1 cellular context compared by ENCODE assay signal in the genomic region with DNA sequence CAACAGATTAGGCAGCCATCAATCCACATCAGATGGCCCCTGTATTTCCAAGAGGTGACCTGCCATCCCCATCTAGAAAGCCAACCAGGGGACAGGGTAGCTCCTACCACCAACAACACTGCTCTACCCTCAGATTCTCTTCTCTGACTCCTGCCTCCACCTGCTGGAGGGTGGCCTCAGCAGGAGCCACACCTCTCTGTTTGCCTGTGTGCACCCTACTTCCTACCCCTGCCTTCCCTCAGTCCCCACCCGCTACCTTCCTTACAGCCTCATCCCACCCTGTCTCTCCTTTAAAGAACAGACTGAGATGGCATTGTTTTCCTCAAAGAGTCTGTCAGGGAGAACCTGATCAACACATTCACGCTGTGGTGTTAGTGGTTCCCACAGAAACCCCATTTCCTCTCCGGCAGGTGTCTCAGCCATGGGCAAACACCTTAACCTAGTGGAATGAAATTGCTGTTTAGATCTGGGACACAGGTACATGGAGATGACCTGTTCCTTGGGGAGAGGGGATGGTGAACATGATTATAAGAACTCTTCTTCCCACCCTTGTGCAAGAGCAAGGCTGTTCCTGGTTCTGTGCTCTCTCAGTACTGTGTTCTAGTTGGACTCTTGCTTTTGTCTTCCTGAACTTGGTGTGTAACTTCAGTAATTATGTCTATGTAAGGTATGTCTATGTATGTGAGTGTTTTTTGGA.
TF ChIP-seq lines count a peak whose summit lies in the region.

No MANE protein-coding gene starts in this region.

TF ChIP-seq in H1, 55 proteins besides CTCF, POLR2A, EP300 and RAD21:
- TF ChIP-seq, protein P1, sequence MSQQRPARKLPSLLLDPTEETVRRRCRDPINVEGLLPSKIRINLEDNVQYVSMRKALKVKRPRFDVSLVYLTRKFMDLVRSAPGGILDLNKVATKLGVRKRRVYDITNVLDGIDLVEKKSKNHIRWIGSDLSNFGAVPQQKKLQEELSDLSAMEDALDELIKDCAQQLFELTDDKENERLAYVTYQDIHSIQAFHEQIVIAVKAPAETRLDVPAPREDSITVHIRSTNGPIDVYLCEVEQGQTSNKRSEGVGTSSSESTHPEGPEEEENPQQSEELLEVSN (IDR thresholded peaks at IDR 0.05), result no peak
- no peak for TF ChIP-seq TEAD4 (IDR thresholded peaks at IDR 0.05; ENCODE audit: low read depth, low read length)
- TF ChIP-seq KDM4A (IDR thresholded peaks at IDR 0.05; ENCODE audit: low read depth, low read length, severe bottlenecking), result no peak
- TF ChIP-seq KDM5A (IDR thresholded peaks at IDR 0.05; ENCODE audit: low read length), result no peak
- no peak for TF ChIP-seq POLR2AphosphoS5 (IDR thresholded peaks at IDR 0.05; ENCODE audit: low read depth, low read length)
